ENCODE assay signal across 18 cellular contexts in the genomic region with DNA sequence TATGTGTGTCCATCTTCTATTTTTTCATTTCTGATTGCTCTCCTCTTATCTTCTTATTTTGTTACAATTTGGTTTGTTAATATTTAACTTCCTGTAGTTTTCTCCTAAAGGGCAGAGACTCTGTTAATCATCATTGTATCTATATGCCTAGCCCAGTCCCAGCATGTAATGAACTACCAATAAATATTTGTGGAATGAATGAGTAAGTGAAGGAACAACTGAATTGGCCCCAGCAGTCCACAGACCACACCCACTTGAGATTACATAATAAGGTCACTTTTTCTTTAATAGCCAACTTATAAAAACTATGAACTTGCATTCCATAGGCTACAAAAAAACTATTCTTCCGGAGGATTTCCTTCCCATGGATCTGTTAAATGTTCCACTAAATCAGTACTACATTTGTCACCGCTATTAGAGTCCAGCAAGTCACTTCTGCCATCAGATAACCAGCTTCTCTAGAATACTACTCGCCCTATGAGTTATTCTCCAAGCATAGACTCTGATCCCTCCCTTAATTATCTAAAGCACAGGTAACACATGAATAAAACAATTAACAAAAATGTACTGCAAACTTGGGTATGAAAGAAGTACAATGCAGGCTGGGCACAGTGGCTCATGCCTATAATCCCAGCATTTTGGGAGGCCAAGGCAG.
DNase-seq lines count a peak whose midpoint lies in the region; ATAC-seq and TF ChIP-seq lines count a peak whose summit lies in the region.
"Had no signal": no experiment of that assay in that cellular context is flagged by ENCODE, and none has a peak within 500 bp of the region (broad histone marks: within the 10 kb centered on the region; RNA-seq: fewer than 3 reads in every experiment).

No MANE protein-coding gene starts in this region.

- DNase-seq in AG04449 (ENCODE audit: low read depth, low spot score) (peak; percentile 17), HCEC 1CT (peak; percentile 48), brain microvascular endothelial cell (peak; percentile 8), foreskin melanocyte (peak; percentile 17), NCI-H82 treated with DMSO at 0.1 percent for 48 hours (lab: John Stamatoyannopoulos, UW; ENCODE audit: unreplicated experiment) (no peak)
- DNase-seq: activated B cell treated with CpG ODN at 0.5 μM for 24 hours; activated CD8-positive, alpha-beta memory T cell treated with anti-CD3 and anti-CD28 coated beads, Interleukin-2, amount 10 ng/mL, durations not matched to agents 7 days and 5 days; activated gamma-delta T cell; left ventricle myocardium superior; MM.1S; NCI-H2081 treated with DMSO at 0.1 percent for 48 hours; NCI-H748 treated with DMSO at 0.1 percent for 48 hours; stimulated activated naive CD4-positive, alpha-beta T cell had no signal

- no peaks in the 10 kb centered on the region for H3K36me3 ChIP-seq in brain microvascular endothelial cell (replicated peaks)
- H3K36me3 ChIP-seq: ascending aorta had no signal

- H3K27me3 ChIP-seq in brain microvascular endothelial cell (replicated peaks) = no peaks in the 10 kb centered on the region
- H3K27me3 ChIP-seq: ascending aorta had no signal

- CTCF ChIA-PET in AG04449 (lab: Yijun Ruan, JAX) = interaction anchor here (1.4 kb wide), 1 partner anchor 30 kb away, joined by 3 read pairs; no protein-coding TSS in a partner anchor

- in situ Hi-C loops in brain microvascular endothelial cell (cut with HindIII; ENCODE audit: low pct_ligation_motif_present, low sequenced_read_pairs) = no loop called here

- ATAC-seq in HG03280 (IDR thresholded peaks at IDR 0.05; ENCODE audit: unreplicated experiment) (no peak), HG02840 (IDR thresholded peaks at IDR 0.05; ENCODE audit: low FRiP score, unreplicated experiment) (no peak), GM21447 (IDR thresholded peaks at IDR 0.05; ENCODE audit: unreplicated experiment) (no peak)
- ATAC-seq: activated CD8-positive, alpha-beta memory T cell treated with anti-CD3 and anti-CD28 coated beads, Interleukin-2, amount 10 ng/mL, durations not matched to agents 7 days and 5 days; left ventricle myocardium superior had no signal

- H3K4me3 ChIP-seq in AG04449 (ENCODE audit: low read depth, low read length) (no peak overlapping the region), brain microvascular endothelial cell (ENCODE audit: low read depth, low read length) (no peak overlapping the region)
- H3K4me3 ChIP-seq: ascending aorta had no signal

- POLR2A ChIA-PET in AG04449 (lab: Yijun Ruan, JAX) = no interaction called here

- H3K27ac ChIP-seq in brain microvascular endothelial cell = no peak overlapping the region
- H3K27ac ChIP-seq: ascending aorta, parathyroid adenoma had no signal

- TF ChIP-seq CTCF in AG04449 (IDR thresholded peaks at IDR 0.05; ENCODE audit: insufficient read depth, low read length, missing control alignments) = no peak
- no peak for TF ChIP-seq CTCF in brain microvascular endothelial cell (IDR thresholded peaks at IDR 0.05; ENCODE audit: low read depth, low read length, missing control alignments)
